ENCODE assay signal across 10 cellular contexts in the genomic region with DNA sequence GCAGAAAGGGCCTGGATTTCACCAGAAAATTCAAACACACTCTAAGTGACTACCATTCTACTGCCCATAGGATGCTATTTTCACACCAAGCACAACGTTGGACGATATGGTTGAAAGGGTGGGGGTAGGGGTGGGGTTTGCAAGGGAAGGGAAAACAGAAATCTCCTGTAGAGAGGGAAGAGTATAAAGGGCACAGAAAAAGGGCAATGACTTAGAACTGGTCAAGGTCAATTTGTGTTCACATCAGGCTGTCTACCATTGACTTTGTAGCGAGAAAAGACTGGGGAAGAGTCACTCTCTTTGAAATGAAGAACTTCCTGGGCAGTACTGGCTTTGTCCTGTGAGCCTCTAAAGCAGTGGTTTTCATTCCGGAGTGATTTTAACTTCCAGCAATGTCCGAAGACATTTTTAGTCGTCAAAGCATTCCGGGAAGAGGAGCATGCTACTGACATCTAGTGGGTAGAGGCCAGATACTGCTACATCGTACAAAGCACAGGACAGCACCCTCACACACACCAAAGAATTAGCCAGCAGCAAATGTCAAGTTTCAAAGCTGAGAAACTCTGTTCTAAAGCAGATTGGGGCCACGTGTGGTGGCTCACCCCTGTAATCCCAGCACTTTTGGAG. TPM values are rescaled to one million over a fixed set of nuclear protein-coding genes. Genes with fewer than 3 reads are reported as not detected.
DNase-seq lines count a peak whose midpoint lies in the region; ATAC-seq and TF ChIP-seq lines count a peak whose summit lies in the region.
"Had no signal": no experiment of that assay in that cellular context is flagged by ENCODE, and none has a peak within 500 bp of the region (broad histone marks: within the 10 kb centered on the region; RNA-seq: fewer than 3 reads in every experiment).

No MANE protein-coding gene starts in this region.

- DNase-seq in A172 (ENCODE audit: low spot score) (peak; percentile 11), SK-MEL-5 (ENCODE audit: low read depth, low spot score) (peak; percentile 64), left cardiac atrium (no peak), NCI-H2107 treated with DMSO at 0.1 percent for 48 hours (lab: John Stamatoyannopoulos, UW; ENCODE audit: unreplicated experiment) (no peak), NOMO-1 (lab: John Stamatoyannopoulos, UW; ENCODE audit: unreplicated experiment in 2 of 2) (no peak)
- DNase-seq: activated B cell treated with CpG ODN at 0.5 μM for 24 hours had no signal

- TF ChIP-seq CTCF in GM12872 (IDR thresholded peaks at IDR 0.05; ENCODE audit: insufficient read depth, low read depth, low read length) = peak; percentile 42

- ATAC-seq in left cardiac atrium (peak; percentile 30 to 44), HG03432 (IDR thresholded peaks at IDR 0.05; ENCODE audit: unreplicated experiment) (no peak), HG03097 (IDR thresholded peaks at IDR 0.05; ENCODE audit: low FRiP score, unreplicated experiment) (no peak)

- intact Hi-C loops in left cardiac atrium (cut with DNase I) = no loop called here

- in situ Hi-C loops in SK-MEL-5 (cut with HindIII; ENCODE audit: low pct_unique_long_range_greater_than_20kb, low sequenced_read_pairs) = no loop called here

RNA-seq across cellular contexts. Expression of gene SLC7A3, which starts 48.4 kb away (rescaled TPM):
- total RNA-seq in A172 (2014; rRNA removed; shearing (Covaris generic)) = not detected in 2 replicates
- 0.16 TPM in 1 of 2 replicates, not detected in the other for total RNA-seq in SK-MEL-5 (2014; rRNA removed; shearing (Covaris generic))
- polyA plus RNA-seq in SK-MEL-5 (2015; cell fraction: cytosol; rRNA removed) = not detected in 2 replicates
- polyA plus RNA-seq in SK-MEL-5 (2015; cell fraction: nucleus; rRNA removed) = not detected in 2 replicates
- total RNA-seq in left cardiac atrium = not detected
- total RNA-seq: activated B cell treated with CpG ODN at 0.5 μM for 24 hours had no signal
- polyA plus RNA-seq: lung had no signal

Comparison
In these comparisons a context has a peak if more than half of its experiments do, and no peak if none do; other contexts are left out.
1. DNase-seq: peak in A172 (single experiment) and SK-MEL-5 (single experiment); none in left cardiac atrium (single experiment), NCI-H2107 treated with DMSO at 0.1 percent for 48 hours (single experiment) and NOMO-1 (0 of 2).
2. ATAC-seq: peak in left cardiac atrium (2 of 2); none in HG03432 (single experiment) and HG03097 (single experiment).